Comparison of ENCODE assay signal across 8 cellular contexts in the genomic region with DNA sequence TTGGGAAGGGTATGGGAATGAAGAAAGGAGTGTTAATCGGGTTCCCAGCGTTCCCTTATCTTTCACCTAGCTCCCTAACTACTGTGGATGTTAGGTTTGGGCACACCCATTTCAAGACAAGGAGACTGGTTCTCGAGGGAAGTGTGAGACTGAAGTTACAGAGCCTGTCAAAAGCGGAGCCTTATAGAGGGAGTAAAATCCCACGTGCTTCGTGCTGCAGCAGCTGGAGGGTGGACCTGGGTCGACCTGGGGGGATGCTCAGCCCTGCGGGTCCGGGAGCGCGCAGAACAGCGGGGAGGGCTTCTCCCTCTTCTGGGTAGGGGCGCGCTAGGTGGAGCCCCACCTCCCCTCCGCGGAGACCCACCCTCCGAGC. TPM values are rescaled to one million over a fixed set of nuclear protein-coding genes. Genes with fewer than 3 reads are reported as not detected.
DNase-seq lines count a peak whose midpoint lies in the region; ATAC-seq and TF ChIP-seq lines count a peak whose summit lies in the region.

No MANE protein-coding gene starts in this region.

- intact Hi-C loops in breast epithelium (cut with DNase I; ENCODE audit: low total_unique reads) (no loop called here), vagina (cut with DNase I) (no loop called here)

- H3K4me1 ChIP-seq in breast epithelium, result peaks cover 0 to 6% of the 10 kb centered on the region in 2 donors
- peaks cover 9% of the 10 kb centered on the region for H3K4me1 ChIP-seq in mesenchymal stem cell (ENCODE audit: control insufficient read depth, insufficient read depth, low read depth, low read length)
- peaks cover 31% of the 10 kb centered on the region for H3K4me1 ChIP-seq in vagina

- no peak overlapping the region for H3K14ac ChIP-seq in mesenchymal stem cell (ENCODE audit: low read length in 2 of 2)

- H3K9ac ChIP-seq in mesenchymal stem cell (ENCODE audit: low read length), result peak overlapping the region; percentile 63

- H3K18ac ChIP-seq in mesenchymal stem cell (ENCODE audit: low read depth in 1 of 2, low read length in 2 of 2), result no peak overlapping the region

- H2BK120ac ChIP-seq in mesenchymal stem cell (ENCODE audit: low read depth, low read length), result no peak overlapping the region

- DNase-seq in DMS79 treated with DMSO at 0.1 percent for 48 hours (lab: John Stamatoyannopoulos, UW) (peak; percentile 26), DMS79 (lab: John Stamatoyannopoulos, UW) (no peak), NCI-H460 (ENCODE audit: extremely low read depth, low read depth) (peak; percentile 13), breast epithelium (ENCODE audit: low spot score in 2 of 2) (no peak), mesenchymal stem cell (no peak), vagina (ENCODE audit: extremely low spot score in 2 of 2) (no peak)
- DNase-seq in activated CD4-positive, alpha-beta T cell treated with anti-CD3 and anti-CD28 coated beads for 4 hours, result no peak

- H3K4me2 ChIP-seq in mesenchymal stem cell (ENCODE audit: low read length, poor library complexity, severe bottlenecking), result peak overlapping the region; percentile 78

- H2BK5ac ChIP-seq in mesenchymal stem cell (ENCODE audit: low read depth, low read length, poor library complexity, severe bottlenecking), result no peak overlapping the region

- no peak for TF ChIP-seq CTCF in breast epithelium (IDR thresholded peaks at IDR 0.05)
- TF ChIP-seq CTCF in vagina (IDR thresholded peaks at IDR 0.05), result no peak

- WGBS in mesenchymal stem cell, result 0% methylated on average over 3 of the region's 17 CpGs

- H2AK5ac ChIP-seq in mesenchymal stem cell (ENCODE audit: low read length, severe bottlenecking), result no peak overlapping the region

- H3K9me3 ChIP-seq in breast epithelium, result no peaks in the 10 kb centered on the region
- peaks cover 3% of the 10 kb centered on the region for H3K9me3 ChIP-seq in mesenchymal stem cell (ENCODE audit: control insufficient read depth, low read length)
- no peaks in the 10 kb centered on the region for H3K9me3 ChIP-seq in vagina

- H3K4ac ChIP-seq in mesenchymal stem cell (ENCODE audit: low read depth in 1 of 2, low read length in 2 of 2), result no peak overlapping the region

- no peak overlapping the region for H3K23ac ChIP-seq in mesenchymal stem cell (ENCODE audit: low read length in 2 of 2)

- TF ChIP-seq POLR2A in breast epithelium (IDR thresholded peaks at IDR 0.05) (no peak), vagina (IDR thresholded peaks at IDR 0.05) (no peak)

- H2BK15ac ChIP-seq in mesenchymal stem cell (ENCODE audit: low read depth, poor library complexity, severe bottlenecking), result no peak overlapping the region

- peak overlapping the region in 1 of 2 experiments; percentile 28 for H2BK12ac ChIP-seq in mesenchymal stem cell (ENCODE audit: low read length in 2 of 2)

- peak; percentile 27 for ATAC-seq in HG02571 (IDR thresholded peaks at IDR 0.05; ENCODE audit: unreplicated experiment)

- peaks cover 20% of the 10 kb centered on the region for H3K79me1 ChIP-seq in mesenchymal stem cell (replicated peaks; ENCODE audit: low read length, poor library complexity, severe bottlenecking)

- H3K4me3 ChIP-seq in breast epithelium (peak overlapping the region; percentile 59 to 87 (median 77)), mesenchymal stem cell (ENCODE audit: insufficient read depth in 1 of 2, low read depth in 1 of 2, low read length in 2 of 2) (peak overlapping the region; percentile 80 to 85), vagina (peak overlapping the region; percentile 62 to 95)

- peak overlapping the region; percentile 19 for H4K8ac ChIP-seq in mesenchymal stem cell (ENCODE audit: low read length)

- H3K36me3 ChIP-seq in breast epithelium (no peaks in the 10 kb centered on the region), mesenchymal stem cell (ENCODE audit: control insufficient read depth in 1 of 2, insufficient read depth in 2 of 2, low read depth in 1 of 2, low read length in 2 of 2) (peaks cover 16 to 27% of the 10 kb centered on the region in 2 experiments), vagina (peaks cover 0 to 17% of the 10 kb centered on the region in 2 donors)

- no peak overlapping the region for H4K91ac ChIP-seq in mesenchymal stem cell (ENCODE audit: low read length)

- peak overlapping the region; percentile 65 for H2AFZ ChIP-seq in mesenchymal stem cell (ENCODE audit: low read depth, low read length)

- no peaks in the 10 kb centered on the region for H3K27me3 ChIP-seq in breast epithelium
- peaks cover 20 to 43% of the 10 kb centered on the region in 2 experiments for H3K27me3 ChIP-seq in mesenchymal stem cell (ENCODE audit: control insufficient read depth in 1 of 2, insufficient read depth in 1 of 2, low read length in 2 of 2)
- no peaks in the 10 kb centered on the region for H3K27me3 ChIP-seq in vagina

- H3K27ac ChIP-seq in breast epithelium, result peak overlapping the region; percentile 69 to 73
- H3K27ac ChIP-seq in mesenchymal stem cell (ENCODE audit: low read length, poor library complexity, severe bottlenecking), result no peak overlapping the region
- no peak overlapping the region for H3K27ac ChIP-seq in vagina

RNA-seq across cellular contexts. Expression of gene TMED3, which starts 0.3 kb away (rescaled TPM):
- total RNA-seq in NCI-H460 (2014; rRNA removed; shearing (Covaris generic)), result 150 and 174 TPM in 2 replicates
- polyA plus RNA-seq in NCI-H460 (2014; cell fraction: nucleus; rRNA removed), result 396 and 401 TPM in 2 replicates
- total RNA-seq in breast epithelium (10 to 100 TPM; 34.1 to 81.5 (median 80.6) TPM), vagina (75.4 TPM)
- 118 TPM for polyA plus RNA-seq in mesenchymal stem cell (2013, experiment 1 of 2)
- 123 TPM for polyA plus RNA-seq in mesenchymal stem cell (2013, experiment 2 of 2)

RNA-seq across cellular contexts. Expression of gene ANKRD34C, which starts 28.1 kb away (rescaled TPM):
- total RNA-seq in NCI-H460 (2014; rRNA removed; shearing (Covaris generic)), result not detected in 2 replicates
- not detected in 2 replicates for polyA plus RNA-seq in NCI-H460 (2014; cell fraction: nucleus; rRNA removed)
- total RNA-seq in breast epithelium (not detected), vagina (0.25 TPM)
- polyA plus RNA-seq in mesenchymal stem cell (2013, experiment 1 of 2), result not detected
- polyA plus RNA-seq in mesenchymal stem cell (2013, experiment 2 of 2), result not detected

Comparison
In these comparisons a context has a peak if more than half of its experiments do, and no peak if none do; other contexts are left out.
1. DNase-seq: peak in DMS79 treated with DMSO at 0.1 percent for 48 hours (single experiment) and NCI-H460 (single experiment); none in DMS79 (single experiment), breast epithelium (0 of 2), mesenchymal stem cell (single experiment), vagina (0 of 2) and activated CD4-positive, alpha-beta T cell treated with anti-CD3 and anti-CD28 coated beads for 4 hours (0 of 2).
2. H3K27ac ChIP-seq: peak in breast epithelium (2 of 2); none in mesenchymal stem cell (single experiment) and vagina (single experiment).
3. Peak in every context shown above with its lines, with median percentiles within 50 percentile points of each other: H3K4me3 ChIP-seq.